Comparison of ENCODE assay signal across 8 cellular contexts in genomic region chr6:112466378-112467151, GRCh38.
DNase-seq lines count a peak whose midpoint lies in the region; ATAC-seq and TF ChIP-seq lines count a peak whose summit lies in the region.

No MANE protein-coding gene starts in this region.

- ATAC-seq in GM19463 (IDR thresholded peaks at IDR 0.05; ENCODE audit: unreplicated experiment) (peak; percentile 75), HG03097 (IDR thresholded peaks at IDR 0.05; ENCODE audit: low FRiP score, unreplicated experiment) (peak; percentile 57), sciatic nerve (no peak), WTC11 (no peak)

- CTCF ChIA-PET in RWPE1 (lab: Yijun Ruan, JAX): no interaction called here
- CTCF ChIA-PET in WTC11 (lab: Charles Lee): no interaction called here

- H3K9me3 Mint-ChIP-seq in WTC11: no peaks in the 10 kb centered on the region

- no peak for TF ChIP-seq CTCF in RWPE1 (conservative IDR thresholded peaks at IDR 0.05; ENCODE audit: low read depth)
- TF ChIP-seq CTCF in WTC11 (IDR thresholded peaks at IDR 0.05): no peak

- intact Hi-C loops in sciatic nerve (cut with DNase I): no loop called here

- DNase-seq in RWPE1 (ENCODE audit: low spot score) (peak; percentile 42), skeletal muscle cell (ENCODE audit: low read depth) (peak; percentile 29), amygdala (lab: John Stamatoyannopoulos, UW) (no peak), sciatic nerve (ENCODE audit: low spot score) (no peak), WTC11 (ENCODE audit: low spot score) (no peak), NCI-H2171 (lab: John Stamatoyannopoulos, UW) (no peak)

- H3K27ac Mint-ChIP-seq in WTC11: no peak overlapping the region

- no peak overlapping the region for H3K4me3 ChIP-seq in skeletal muscle cell (ENCODE audit: low read depth, low read length)

- no peaks in the 10 kb centered on the region for H3K27me3 Mint-ChIP-seq in WTC11 (ENCODE audit: low read depth)

- no peak overlapping the region for H3K4me3 Mint-ChIP-seq in WTC11

- H3K36me3 Mint-ChIP-seq in WTC11: no peaks in the 10 kb centered on the region

- no peaks in the 10 kb centered on the region for H3K4me1 Mint-ChIP-seq in WTC11

- POLR2A ChIA-PET in RWPE1 (lab: Yijun Ruan, JAX; ENCODE audit: low non-redundant PET) (no interaction called here), WTC11 (lab: Charles Lee) (no interaction called here)

- no peak overlapping the region for H3K27ac ChIP-seq in RWPE1

TF ChIP-seq in WTC11, 78 proteins besides CTCF, POLR2A, EP300 and RAD21:
- TF ChIP-seq ZNF532 (CRISPR knock-in tag; IDR thresholded peaks at IDR 0.05; ENCODE audit: borderline replicate concordance) (no peak), ELF4 (CRISPR knock-in tag; IDR thresholded peaks at IDR 0.05; ENCODE audit: low read depth) (no peak), GTF2I (CRISPR knock-in tag; conservative IDR thresholded peaks at IDR 0.05) (no peak), TEAD1 (CRISPR knock-in tag; IDR thresholded peaks at IDR 0.05) (no peak), E2F5 (CRISPR knock-in tag; IDR thresholded peaks at IDR 0.05) (no peak)

Comparison
In these comparisons a context has a peak if more than half of its experiments do, and no peak if none do; other contexts are left out.
1. ATAC-seq: peak in GM19463 (single experiment) and HG03097 (single experiment); none in sciatic nerve (single experiment) and WTC11 (single experiment).
2. DNase-seq: peak in RWPE1 (single experiment) and skeletal muscle cell (single experiment); none in amygdala (0 of 56), sciatic nerve (single experiment), WTC11 (single experiment) and NCI-H2171 (single experiment).